ENCODE assay signal across 16 cellular contexts in the genomic region with DNA sequence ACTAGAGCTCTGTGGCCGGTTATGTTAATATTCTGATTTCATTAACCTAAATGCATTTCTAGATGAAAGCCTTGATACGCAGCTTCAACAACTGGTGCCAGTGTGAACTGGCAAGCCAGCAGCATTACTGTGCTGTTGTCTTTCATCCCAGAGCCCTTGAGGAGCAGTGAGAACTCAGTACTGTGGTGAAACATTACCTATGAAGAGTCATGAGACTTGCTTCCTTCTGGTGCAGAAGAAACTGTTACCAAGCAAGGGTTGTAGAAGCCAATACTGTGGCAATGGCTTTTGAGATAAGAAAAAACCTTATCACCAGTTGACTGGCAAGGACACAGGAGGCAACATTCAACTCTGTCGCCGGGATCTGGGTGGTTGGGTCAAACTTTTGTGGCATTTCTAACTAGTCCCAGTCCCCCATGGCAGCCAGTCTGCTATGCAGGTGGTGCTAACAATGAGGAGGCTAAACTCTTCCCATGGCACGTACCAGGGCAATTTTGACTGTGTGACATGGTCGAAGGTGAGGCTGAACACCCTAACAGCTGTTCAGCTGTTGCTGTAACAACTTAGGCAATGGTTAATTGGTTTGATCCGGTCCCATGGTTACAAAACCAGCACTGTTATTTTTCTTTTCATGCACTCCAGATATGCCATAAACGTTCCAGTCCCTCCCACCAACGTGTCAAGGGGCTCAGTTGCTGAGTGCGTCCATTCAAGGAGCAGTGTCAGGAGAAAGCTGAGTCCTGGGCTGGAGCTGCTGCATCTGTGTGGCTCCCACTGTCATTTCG. TPM values are rescaled to one million over a fixed set of nuclear protein-coding genes. Genes with fewer than 3 reads are reported as not detected.
DNase-seq lines count a peak whose midpoint lies in the region; ATAC-seq and TF ChIP-seq lines count a peak whose summit lies in the region.
"Had no signal": no experiment of that assay in that cellular context is flagged by ENCODE, and none has a peak within 500 bp of the region (broad histone marks: within the 10 kb centered on the region; RNA-seq: fewer than 3 reads in every experiment).

No MANE protein-coding gene starts in this region.

- H3K79me2 ChIP-seq in Karpas-422 (ENCODE audit: low read length): no peaks in the 10 kb centered on the region

- intact Hi-C loops in left lung (cut with DNase I): no loop called here

- H3K4me1 ChIP-seq in Karpas-422 (ENCODE audit: low read length) (peaks cover 42% of the 10 kb centered on the region), Peyer's patch (peaks cover 0 to 55% (median 7%) of the 10 kb centered on the region in 4 donors), left lung (peaks cover 9 to 49% of the 10 kb centered on the region in 2 donors), suprapubic skin (peaks cover 54% of the 10 kb centered on the region)
- H3K4me1 ChIP-seq: breast epithelium had no signal

- peak overlapping the region; percentile 59 for H3K4me2 ChIP-seq in Karpas-422 (ENCODE audit: low read depth, low read length, poor library complexity, severe bottlenecking)
- H3K4me2 ChIP-seq: neural progenitor cell had no signal

- no peak for TF ChIP-seq EP300 in suprapubic skin (IDR thresholded peaks at IDR 0.05)

- WGBS in suprapubic skin: 71% methylated on average over 10 of the region's 11 CpGs

- H3K27ac ChIP-seq in Karpas-422 (ENCODE audit: low read length) (peak overlapping the region; percentile 9; the same call in 1 of the 2 replicates), Peyer's patch (peak overlapping the region in 3 of 4 donors; percentile 64 to 92 (median 82)), left lung (peak overlapping the region in 1 of 2 donors; percentile 28), suprapubic skin (peak overlapping the region; percentile 88)
- H3K27ac ChIP-seq: breast epithelium, neural progenitor cell had no signal

- H3K27me3 ChIP-seq in Karpas-422 (ENCODE audit: low read length) (0 out of 2 replicates have a peak, but pooled peaks cover 3% of the 10 kb centered on the region), Peyer's patch (no peaks in the 10 kb centered on the region), left lung (no peaks in the 10 kb centered on the region), suprapubic skin (no peaks in the 10 kb centered on the region)
- H3K27me3 ChIP-seq: breast epithelium, esophagus muscularis mucosa, neural progenitor cell had no signal

- H3K9me3 ChIP-seq in Karpas-422 (ENCODE audit: low read length) (no peaks in the 10 kb centered on the region), Peyer's patch (no peaks in the 10 kb centered on the region), left lung (no peaks in the 10 kb centered on the region), suprapubic skin (no peaks in the 10 kb centered on the region)
- H3K9me3 ChIP-seq: breast epithelium, esophagus muscularis mucosa had no signal

- peak; percentile 67 for ATAC-seq in left lung
- ATAC-seq: activated CD8-positive, alpha-beta T cell treated with anti-CD3 and anti-CD28 coated beads for 36 hours; activated T-cell treated with anti-CD3 and anti-CD28 coated beads, Interleukin-2, amount 50 U/mL, for 72 hours; right cardiac atrium had no signal

- no peaks in the 10 kb centered on the region for H3K36me3 ChIP-seq in Karpas-422 (ENCODE audit: insufficient read depth, low read length)
- H3K36me3 ChIP-seq in Peyer's patch: no peaks in the 10 kb centered on the region
- no peaks in the 10 kb centered on the region for H3K36me3 ChIP-seq in left lung
- no peaks in the 10 kb centered on the region for H3K36me3 ChIP-seq in suprapubic skin
- H3K36me3 ChIP-seq: breast epithelium, esophagus muscularis mucosa, neural progenitor cell had no signal

- no peaks in the 10 kb centered on the region for H3K9me2 ChIP-seq in Karpas-422 (replicated peaks; ENCODE audit: insufficient read depth, low read length)

- H4K20me1 ChIP-seq in Karpas-422 (ENCODE audit: insufficient read depth, low read depth, low read length): peaks cover 14% of the 10 kb centered on the region; the same call in 1 of the 2 replicates

- DNase-seq in Karpas-422: no peak
- peak in 2 of 3 donors; percentile 72 to 79 for DNase-seq in Peyer's patch
- DNase-seq in left lung: no peak
- no peak for DNase-seq in suprapubic skin (ENCODE audit: low spot score in 2 of 2)
- no peak for DNase-seq in activated CD4-positive, alpha-beta T cell treated with anti-CD3 and anti-CD28 coated beads, Interleukin-2, amount 50 U/mL, for 4 hours
- no peak for DNase-seq in HK-2 (ENCODE audit: unreplicated experiment)
- no peak for DNase-seq in COR-L47 (lab: John Stamatoyannopoulos, UW)
- DNase-seq: activated CD8-positive, alpha-beta T cell treated with anti-CD3 and anti-CD28 coated beads for 36 hours; activated T-cell treated with anti-CD3 and anti-CD28 coated beads, Interleukin-2, amount 50 U/mL, for 72 hours; GDM1; KG1; NCI-H1105; right cardiac atrium had no signal

- H3K4me3 ChIP-seq in Karpas-422 (ENCODE audit: low read length) (no peak overlapping the region; the same call in 1 of the 2 replicates), Peyer's patch (peak overlapping the region in 1 of 4 donors; percentile 28), left lung (no peak overlapping the region), suprapubic skin (no peak overlapping the region)
- H3K4me3 ChIP-seq: breast epithelium, esophagus muscularis mucosa, neural progenitor cell had no signal

- H2AFZ ChIP-seq in Karpas-422 (ENCODE audit: low read length): no peak overlapping the region
- H2AFZ ChIP-seq: neural progenitor cell had no signal

- no peak for TF ChIP-seq CTCF in Peyer's patch (IDR thresholded peaks at IDR 0.05)
- TF ChIP-seq CTCF in left lung (IDR thresholded peaks at IDR 0.05): no peak
- no peak for TF ChIP-seq CTCF in suprapubic skin (IDR thresholded peaks at IDR 0.05)

- no peak overlapping the region for H3K9ac ChIP-seq in Karpas-422 (ENCODE audit: low read length)
- H3K9ac ChIP-seq: neural progenitor cell had no signal

- TF ChIP-seq POLR2A in Peyer's patch (IDR thresholded peaks at IDR 0.05): peak in 1 of 2 donors; percentile 40
- no peak for TF ChIP-seq POLR2A in suprapubic skin (IDR thresholded peaks at IDR 0.05)

RNA-seq across cellular contexts. Expression of a gene that starts 12.6 kb away (rescaled TPM):
- not detected in 2 replicates for total RNA-seq in Karpas-422 (2014; rRNA removed; shearing (Covaris generic); ENCODE audit: low replicate concordance)
- 1,000 to 10,000 TPM in 3 of 4 donors, 100 to 1,000 TPM in 1; 242 to 1,284 (median 1,203) TPM for total RNA-seq in Peyer's patch
- total RNA-seq in left lung: 100 to 1,000 TPM; 332 to 369 TPM
- 100 to 1,000 TPM; 448 to 713 (median 594) TPM for total RNA-seq in suprapubic skin

Comparison
In these comparisons a context has a peak if more than half of its experiments do, and no peak if none do; other contexts are left out.
1. DNase-seq: peak in Peyer's patch (2 of 3); none in Karpas-422 (single experiment), left lung (0 of 2), suprapubic skin (0 of 2), activated CD4-positive, alpha-beta T cell treated with anti-CD3 and anti-CD28 coated beads, Interleukin-2, amount 50 U/mL, for 4 hours (0 of 2), HK-2 (single experiment) and COR-L47 (single experiment).
2. RNA of a gene that starts 12.6 kb away (total RNA-seq): 242 to 1,284 TPM in Peyer's patch, 448 to 713 TPM in suprapubic skin and 332 to 369 TPM in left lung; not detected in Karpas-422; every median in the first group is over 100 times any median in the second.